ENCODE assay signal across 23 cellular contexts in genomic region chr3:144743325-144743724, GRCh38.
"Had no signal": no experiment of that assay in that cellular context is flagged by ENCODE, and none has a peak within 500 bp of the region (broad histone marks: within the 10 kb centered on the region; RNA-seq: fewer than 3 reads in every experiment).

No MANE protein-coding gene starts in this region.

- ATAC-seq: esophagus mucosa; heart left ventricle; naive thymus-derived CD4-positive, alpha-beta T cell; right lobe of liver; stimulated activated naive B cell treated with anti-CD40 and anti-IgM and Interleukin-4, amounts not matched to agents 10 μg/mL and 1 μg/mL and 100 μg/mL, for 72 hours; stimulated activated naive CD8-positive, alpha-beta T cell treated with anti-CD3 and anti-CD28 coated beads, Interleukin-15, amount 100 ng/mL, for 72 hours had no signal

- FAIRE-seq: endometrium, frontal cortex, islet of Langerhans had no signal

- H3K9me3 ChIP-seq: heart left ventricle, neutrophil, ovary, prostate gland, right lobe of liver, spleen, thoracic aorta, transverse colon had no signal

- H3K27ac ChIP-seq: heart left ventricle, neutrophil, ovary, prostate gland, right lobe of liver, spleen, thoracic aorta, transverse colon had no signal

- H3K4me3 ChIP-seq: heart left ventricle, ovary, prostate gland, right lobe of liver, spleen, thoracic aorta, transverse colon had no signal

- DNase-seq: effector memory CD4-positive, alpha-beta T cell; heart left ventricle; hypothalamus; kidney glomerular epithelial cell; mesendoderm; naive thymus-derived CD4-positive, alpha-beta T cell; nephron progenitor cell; ovary; right lobe of liver; spleen; stimulated activated CD4-positive, alpha-beta T cell treated with anti-CD3 and anti-CD28 coated beads, Interleukin-15, amount 100 ng/mL, for 24 hours; stimulated activated CD4-positive, alpha-beta T cell treated with anti-CD3 and anti-CD28 coated beads, Interleukin-1b, Interleukin-23, amount 100 ng/mL, for 48 hours; stimulated activated CD4-positive, alpha-beta T cell treated with anti-CD3 and anti-CD28 coated beads, Interleukin-4, amount 100 ng/mL, for 4 hours; stimulated activated naive B cell treated with anti-CD40 and anti-IgM and Interleukin-4, amounts not matched to agents 10 μg/mL and 1 μg/mL and 100 μg/mL, for 72 hours; stimulated activated naive CD8-positive, alpha-beta T cell treated with anti-CD3 and anti-CD28 coated beads, Interleukin-15, amount 100 ng/mL, for 72 hours; transverse colon had no signal

- H3K36me3 ChIP-seq: heart left ventricle, neutrophil, ovary, prostate gland, right lobe of liver, spleen, thoracic aorta, transverse colon had no signal

- H3K4me1 ChIP-seq: prostate gland, right lobe of liver, spleen, transverse colon had no signal

- H3K27me3 ChIP-seq: heart left ventricle, neutrophil, ovary, right lobe of liver, spleen, transverse colon had no signal
